Comparison of ENCODE assay signal across 1 cellular context in the genomic region with DNA sequence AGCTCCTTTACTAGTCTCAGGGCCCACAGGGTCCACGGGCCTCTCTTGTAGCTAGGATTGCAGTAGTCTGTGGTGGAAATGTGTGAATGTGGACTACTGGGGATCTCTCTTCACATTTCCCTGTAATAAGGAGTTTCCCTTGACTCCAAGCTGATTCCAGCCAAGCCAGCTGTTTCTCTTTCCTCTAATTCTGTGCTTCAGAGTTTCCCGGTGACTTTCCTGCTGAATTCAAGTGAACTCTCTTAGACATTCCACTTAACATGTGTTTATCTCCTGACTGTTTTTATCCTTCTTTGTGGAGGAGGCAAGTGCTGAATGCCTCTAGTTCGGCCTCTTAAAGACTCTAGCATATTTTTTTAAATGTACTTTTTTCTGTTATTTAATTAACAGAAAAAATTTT.
TF ChIP-seq lines count a peak whose summit lies in the region.

No MANE protein-coding gene starts in this region.

TF ChIP-seq in H1, 55 proteins besides CTCF, POLR2A, EP300 and RAD21:
- TF ChIP-seq TAF1 (IDR thresholded peaks at IDR 0.05; ENCODE audit: low read depth, low read length), result no peak
- TF ChIP-seq SP1 (IDR thresholded peaks at IDR 0.05; ENCODE audit: low read depth, low read length), result no peak
- TF ChIP-seq CHD2 (IDR thresholded peaks at IDR 0.05; ENCODE audit: low read length), result no peak
- no peak for TF ChIP-seq HDAC2 (IDR thresholded peaks at IDR 0.05; ENCODE audit: borderline replicate concordance in 1 of 2, low read depth in 2 of 2, low read length in 2 of 2)
- no peak for TF ChIP-seq GTF2F1 (IDR thresholded peaks at IDR 0.05; ENCODE audit: borderline replicate concordance, low read depth, low read length)
- TF ChIP-seq, protein P1, sequence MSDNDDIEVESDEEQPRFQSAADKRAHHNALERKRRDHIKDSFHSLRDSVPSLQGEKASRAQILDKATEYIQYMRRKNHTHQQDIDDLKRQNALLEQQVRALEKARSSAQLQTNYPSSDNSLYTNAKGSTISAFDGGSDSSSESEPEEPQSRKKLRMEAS (IDR thresholded peaks at IDR 0.05), result no peak
TF ChIP-seq in H1: peak in this region for 0.
